In the genomic region with DNA sequence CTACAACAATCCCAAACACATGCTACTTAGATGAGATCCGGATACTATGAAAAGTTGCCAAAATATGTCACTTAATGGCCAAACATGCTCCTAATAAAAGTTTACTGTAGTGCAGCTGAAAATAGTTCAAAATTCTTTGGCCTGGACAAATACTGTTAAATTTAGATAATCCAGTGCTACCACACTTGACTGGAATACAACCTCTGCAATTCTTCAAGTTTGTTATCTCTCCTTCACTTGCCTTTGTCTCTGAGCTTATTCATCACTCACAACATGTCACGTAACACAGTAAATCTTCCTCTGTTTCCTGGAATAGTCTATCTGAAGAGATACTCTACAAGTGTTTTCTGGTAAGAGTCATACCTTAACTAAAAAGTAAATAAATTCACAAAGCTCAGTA, we compare ENCODE assay signal across 1 cellular context.
TF ChIP-seq lines count a peak whose summit lies in the region.

No MANE protein-coding gene starts in this region.

TF ChIP-seq in K562, 482 proteins besides CTCF, POLR2A, EP300 and RAD21 (continued from another document and continues in another):
- TF ChIP-seq, protein P1, sequence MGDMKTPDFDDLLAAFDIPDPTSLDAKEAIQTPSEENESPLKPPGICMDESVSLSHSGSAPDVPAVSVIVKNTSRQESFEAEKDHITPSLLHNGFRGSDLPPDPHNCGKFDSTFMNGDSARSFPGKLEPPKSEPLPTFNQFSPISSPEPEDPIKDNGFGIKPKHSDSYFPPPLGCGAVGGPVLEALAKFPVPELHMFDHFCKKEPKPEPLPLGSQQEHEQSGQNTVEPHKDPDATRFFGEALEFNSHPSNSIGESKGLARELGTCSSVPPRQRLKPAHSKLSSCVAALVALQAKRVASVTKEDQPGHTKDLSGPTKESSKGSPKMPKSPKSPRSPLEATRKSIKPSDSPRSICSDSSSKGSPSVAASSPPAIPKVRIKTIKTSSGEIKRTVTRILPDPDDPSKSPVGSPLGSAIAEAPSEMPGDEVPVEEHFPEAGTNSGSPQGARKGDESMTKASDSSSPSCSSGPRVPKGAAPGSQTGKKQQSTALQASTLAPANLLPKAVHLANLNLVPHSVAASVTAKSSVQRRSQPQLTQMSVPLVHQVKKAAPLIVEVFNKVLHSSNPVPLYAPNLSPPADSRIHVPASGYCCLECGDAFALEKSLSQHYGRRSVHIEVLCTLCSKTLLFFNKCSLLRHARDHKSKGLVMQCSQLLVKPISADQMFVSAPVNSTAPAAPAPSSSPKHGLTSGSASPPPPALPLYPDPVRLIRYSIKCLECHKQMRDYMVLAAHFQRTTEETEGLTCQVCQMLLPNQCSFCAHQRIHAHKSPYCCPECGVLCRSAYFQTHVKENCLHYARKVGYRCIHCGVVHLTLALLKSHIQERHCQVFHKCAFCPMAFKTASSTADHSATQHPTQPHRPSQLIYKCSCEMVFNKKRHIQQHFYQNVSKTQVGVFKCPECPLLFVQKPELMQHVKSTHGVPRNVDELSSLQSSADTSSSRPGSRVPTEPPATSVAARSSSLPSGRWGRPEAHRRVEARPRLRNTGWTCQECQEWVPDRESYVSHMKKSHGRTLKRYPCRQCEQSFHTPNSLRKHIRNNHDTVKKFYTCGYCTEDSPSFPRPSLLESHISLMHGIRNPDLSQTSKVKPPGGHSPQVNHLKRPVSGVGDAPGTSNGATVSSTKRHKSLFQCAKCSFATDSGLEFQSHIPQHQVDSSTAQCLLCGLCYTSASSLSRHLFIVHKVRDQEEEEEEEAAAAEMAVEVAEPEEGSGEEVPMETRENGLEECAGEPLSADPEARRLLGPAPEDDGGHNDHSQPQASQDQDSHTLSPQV (IDR thresholded peaks at IDR 0.05) = no peak
- TF ChIP-seq, protein P2, sequence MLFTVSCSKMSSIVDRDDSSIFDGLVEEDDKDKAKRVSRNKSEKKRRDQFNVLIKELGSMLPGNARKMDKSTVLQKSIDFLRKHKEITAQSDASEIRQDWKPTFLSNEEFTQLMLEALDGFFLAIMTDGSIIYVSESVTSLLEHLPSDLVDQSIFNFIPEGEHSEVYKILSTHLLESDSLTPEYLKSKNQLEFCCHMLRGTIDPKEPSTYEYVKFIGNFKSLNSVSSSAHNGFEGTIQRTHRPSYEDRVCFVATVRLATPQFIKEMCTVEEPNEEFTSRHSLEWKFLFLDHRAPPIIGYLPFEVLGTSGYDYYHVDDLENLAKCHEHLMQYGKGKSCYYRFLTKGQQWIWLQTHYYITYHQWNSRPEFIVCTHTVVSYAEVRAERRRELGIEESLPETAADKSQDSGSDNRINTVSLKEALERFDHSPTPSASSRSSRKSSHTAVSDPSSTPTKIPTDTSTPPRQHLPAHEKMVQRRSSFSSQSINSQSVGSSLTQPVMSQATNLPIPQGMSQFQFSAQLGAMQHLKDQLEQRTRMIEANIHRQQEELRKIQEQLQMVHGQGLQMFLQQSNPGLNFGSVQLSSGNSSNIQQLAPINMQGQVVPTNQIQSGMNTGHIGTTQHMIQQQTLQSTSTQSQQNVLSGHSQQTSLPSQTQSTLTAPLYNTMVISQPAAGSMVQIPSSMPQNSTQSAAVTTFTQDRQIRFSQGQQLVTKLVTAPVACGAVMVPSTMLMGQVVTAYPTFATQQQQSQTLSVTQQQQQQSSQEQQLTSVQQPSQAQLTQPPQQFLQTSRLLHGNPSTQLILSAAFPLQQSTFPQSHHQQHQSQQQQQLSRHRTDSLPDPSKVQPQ (CRISPR knock-in tag; IDR thresholded peaks at IDR 0.05; ENCODE audit: borderline replicate concordance) = no peak
- no peak for TF ChIP-seq ZNF384 (IDR thresholded peaks at IDR 0.05; ENCODE audit: low read depth, low read length)
- no peak for TF ChIP-seq CBFB (CRISPR knock-in tag; IDR thresholded peaks at IDR 0.05)
- no peak for TF ChIP-seq U2AF1 (optimal IDR thresholded peaks at IDR 0.05; ENCODE audit: low read depth, low read length)
- TF ChIP-seq OTX1 (CRISPR knock-in tag; IDR thresholded peaks at IDR 0.05) = no peak
- TF ChIP-seq, protein P3, sequence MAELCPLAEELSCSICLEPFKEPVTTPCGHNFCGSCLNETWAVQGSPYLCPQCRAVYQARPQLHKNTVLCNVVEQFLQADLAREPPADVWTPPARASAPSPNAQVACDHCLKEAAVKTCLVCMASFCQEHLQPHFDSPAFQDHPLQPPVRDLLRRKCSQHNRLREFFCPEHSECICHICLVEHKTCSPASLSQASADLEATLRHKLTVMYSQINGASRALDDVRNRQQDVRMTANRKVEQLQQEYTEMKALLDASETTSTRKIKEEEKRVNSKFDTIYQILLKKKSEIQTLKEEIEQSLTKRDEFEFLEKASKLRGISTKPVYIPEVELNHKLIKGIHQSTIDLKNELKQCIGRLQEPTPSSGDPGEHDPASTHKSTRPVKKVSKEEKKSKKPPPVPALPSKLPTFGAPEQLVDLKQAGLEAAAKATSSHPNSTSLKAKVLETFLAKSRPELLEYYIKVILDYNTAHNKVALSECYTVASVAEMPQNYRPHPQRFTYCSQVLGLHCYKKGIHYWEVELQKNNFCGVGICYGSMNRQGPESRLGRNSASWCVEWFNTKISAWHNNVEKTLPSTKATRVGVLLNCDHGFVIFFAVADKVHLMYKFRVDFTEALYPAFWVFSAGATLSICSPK (IDR thresholded peaks at IDR 0.05; ENCODE audit: borderline replicate concordance) = no peak
- no peak for TF ChIP-seq CHCHD3 (CRISPR knock-in tag; IDR thresholded peaks at IDR 0.05)
- TF ChIP-seq, protein P4, sequence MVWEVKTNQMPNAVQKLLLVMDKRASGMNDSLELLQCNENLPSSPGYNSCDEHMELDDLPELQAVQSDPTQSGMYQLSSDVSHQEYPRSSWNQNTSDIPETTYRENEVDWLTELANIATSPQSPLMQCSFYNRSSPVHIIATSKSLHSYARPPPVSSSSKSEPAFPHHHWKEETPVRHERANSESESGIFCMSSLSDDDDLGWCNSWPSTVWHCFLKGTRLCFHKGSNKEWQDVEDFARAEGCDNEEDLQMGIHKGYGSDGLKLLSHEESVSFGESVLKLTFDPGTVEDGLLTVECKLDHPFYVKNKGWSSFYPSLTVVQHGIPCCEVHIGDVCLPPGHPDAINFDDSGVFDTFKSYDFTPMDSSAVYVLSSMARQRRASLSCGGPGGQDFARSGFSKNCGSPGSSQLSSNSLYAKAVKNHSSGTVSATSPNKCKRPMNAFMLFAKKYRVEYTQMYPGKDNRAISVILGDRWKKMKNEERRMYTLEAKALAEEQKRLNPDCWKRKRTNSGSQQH (CRISPR knock-in tag; IDR thresholded peaks at IDR 0.05) = no peak
- no peak for TF ChIP-seq MED1 (CRISPR knock-in tag; IDR thresholded peaks at IDR 0.05; ENCODE audit: borderline replicate concordance)
- TF ChIP-seq, protein P5, sequence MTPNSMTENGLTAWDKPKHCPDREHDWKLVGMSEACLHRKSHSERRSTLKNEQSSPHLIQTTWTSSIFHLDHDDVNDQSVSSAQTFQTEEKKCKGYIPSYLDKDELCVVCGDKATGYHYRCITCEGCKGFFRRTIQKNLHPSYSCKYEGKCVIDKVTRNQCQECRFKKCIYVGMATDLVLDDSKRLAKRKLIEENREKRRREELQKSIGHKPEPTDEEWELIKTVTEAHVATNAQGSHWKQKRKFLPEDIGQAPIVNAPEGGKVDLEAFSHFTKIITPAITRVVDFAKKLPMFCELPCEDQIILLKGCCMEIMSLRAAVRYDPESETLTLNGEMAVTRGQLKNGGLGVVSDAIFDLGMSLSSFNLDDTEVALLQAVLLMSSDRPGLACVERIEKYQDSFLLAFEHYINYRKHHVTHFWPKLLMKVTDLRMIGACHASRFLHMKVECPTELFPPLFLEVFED (CRISPR knock-in tag; conservative IDR thresholded peaks at IDR 0.05) = no peak
- TF ChIP-seq SIRT6 (IDR thresholded peaks at IDR 0.05; ENCODE audit: low read depth, low read length) = no peak
- TF ChIP-seq, protein P6, sequence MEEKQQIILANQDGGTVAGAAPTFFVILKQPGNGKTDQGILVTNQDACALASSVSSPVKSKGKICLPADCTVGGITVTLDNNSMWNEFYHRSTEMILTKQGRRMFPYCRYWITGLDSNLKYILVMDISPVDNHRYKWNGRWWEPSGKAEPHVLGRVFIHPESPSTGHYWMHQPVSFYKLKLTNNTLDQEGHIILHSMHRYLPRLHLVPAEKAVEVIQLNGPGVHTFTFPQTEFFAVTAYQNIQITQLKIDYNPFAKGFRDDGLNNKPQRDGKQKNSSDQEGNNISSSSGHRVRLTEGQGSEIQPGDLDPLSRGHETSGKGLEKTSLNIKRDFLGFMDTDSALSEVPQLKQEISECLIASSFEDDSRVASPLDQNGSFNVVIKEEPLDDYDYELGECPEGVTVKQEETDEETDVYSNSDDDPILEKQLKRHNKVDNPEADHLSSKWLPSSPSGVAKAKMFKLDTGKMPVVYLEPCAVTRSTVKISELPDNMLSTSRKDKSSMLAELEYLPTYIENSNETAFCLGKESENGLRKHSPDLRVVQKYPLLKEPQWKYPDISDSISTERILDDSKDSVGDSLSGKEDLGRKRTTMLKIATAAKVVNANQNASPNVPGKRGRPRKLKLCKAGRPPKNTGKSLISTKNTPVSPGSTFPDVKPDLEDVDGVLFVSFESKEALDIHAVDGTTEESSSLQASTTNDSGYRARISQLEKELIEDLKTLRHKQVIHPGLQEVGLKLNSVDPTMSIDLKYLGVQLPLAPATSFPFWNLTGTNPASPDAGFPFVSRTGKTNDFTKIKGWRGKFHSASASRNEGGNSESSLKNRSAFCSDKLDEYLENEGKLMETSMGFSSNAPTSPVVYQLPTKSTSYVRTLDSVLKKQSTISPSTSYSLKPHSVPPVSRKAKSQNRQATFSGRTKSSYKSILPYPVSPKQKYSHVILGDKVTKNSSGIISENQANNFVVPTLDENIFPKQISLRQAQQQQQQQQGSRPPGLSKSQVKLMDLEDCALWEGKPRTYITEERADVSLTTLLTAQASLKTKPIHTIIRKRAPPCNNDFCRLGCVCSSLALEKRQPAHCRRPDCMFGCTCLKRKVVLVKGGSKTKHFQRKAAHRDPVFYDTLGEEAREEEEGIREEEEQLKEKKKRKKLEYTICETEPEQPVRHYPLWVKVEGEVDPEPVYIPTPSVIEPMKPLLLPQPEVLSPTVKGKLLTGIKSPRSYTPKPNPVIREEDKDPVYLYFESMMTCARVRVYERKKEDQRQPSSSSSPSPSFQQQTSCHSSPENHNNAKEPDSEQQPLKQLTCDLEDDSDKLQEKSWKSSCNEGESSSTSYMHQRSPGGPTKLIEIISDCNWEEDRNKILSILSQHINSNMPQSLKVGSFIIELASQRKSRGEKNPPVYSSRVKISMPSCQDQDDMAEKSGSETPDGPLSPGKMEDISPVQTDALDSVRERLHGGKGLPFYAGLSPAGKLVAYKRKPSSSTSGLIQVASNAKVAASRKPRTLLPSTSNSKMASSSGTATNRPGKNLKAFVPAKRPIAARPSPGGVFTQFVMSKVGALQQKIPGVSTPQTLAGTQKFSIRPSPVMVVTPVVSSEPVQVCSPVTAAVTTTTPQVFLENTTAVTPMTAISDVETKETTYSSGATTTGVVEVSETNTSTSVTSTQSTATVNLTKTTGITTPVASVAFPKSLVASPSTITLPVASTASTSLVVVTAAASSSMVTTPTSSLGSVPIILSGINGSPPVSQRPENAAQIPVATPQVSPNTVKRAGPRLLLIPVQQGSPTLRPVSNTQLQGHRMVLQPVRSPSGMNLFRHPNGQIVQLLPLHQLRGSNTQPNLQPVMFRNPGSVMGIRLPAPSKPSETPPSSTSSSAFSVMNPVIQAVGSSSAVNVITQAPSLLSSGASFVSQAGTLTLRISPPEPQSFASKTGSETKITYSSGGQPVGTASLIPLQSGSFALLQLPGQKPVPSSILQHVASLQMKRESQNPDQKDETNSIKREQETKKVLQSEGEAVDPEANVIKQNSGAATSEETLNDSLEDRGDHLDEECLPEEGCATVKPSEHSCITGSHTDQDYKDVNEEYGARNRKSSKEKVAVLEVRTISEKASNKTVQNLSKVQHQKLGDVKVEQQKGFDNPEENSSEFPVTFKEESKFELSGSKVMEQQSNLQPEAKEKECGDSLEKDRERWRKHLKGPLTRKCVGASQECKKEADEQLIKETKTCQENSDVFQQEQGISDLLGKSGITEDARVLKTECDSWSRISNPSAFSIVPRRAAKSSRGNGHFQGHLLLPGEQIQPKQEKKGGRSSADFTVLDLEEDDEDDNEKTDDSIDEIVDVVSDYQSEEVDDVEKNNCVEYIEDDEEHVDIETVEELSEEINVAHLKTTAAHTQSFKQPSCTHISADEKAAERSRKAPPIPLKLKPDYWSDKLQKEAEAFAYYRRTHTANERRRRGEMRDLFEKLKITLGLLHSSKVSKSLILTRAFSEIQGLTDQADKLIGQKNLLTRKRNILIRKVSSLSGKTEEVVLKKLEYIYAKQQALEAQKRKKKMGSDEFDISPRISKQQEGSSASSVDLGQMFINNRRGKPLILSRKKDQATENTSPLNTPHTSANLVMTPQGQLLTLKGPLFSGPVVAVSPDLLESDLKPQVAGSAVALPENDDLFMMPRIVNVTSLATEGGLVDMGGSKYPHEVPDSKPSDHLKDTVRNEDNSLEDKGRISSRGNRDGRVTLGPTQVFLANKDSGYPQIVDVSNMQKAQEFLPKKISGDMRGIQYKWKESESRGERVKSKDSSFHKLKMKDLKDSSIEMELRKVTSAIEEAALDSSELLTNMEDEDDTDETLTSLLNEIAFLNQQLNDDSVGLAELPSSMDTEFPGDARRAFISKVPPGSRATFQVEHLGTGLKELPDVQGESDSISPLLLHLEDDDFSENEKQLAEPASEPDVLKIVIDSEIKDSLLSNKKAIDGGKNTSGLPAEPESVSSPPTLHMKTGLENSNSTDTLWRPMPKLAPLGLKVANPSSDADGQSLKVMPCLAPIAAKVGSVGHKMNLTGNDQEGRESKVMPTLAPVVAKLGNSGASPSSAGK (IDR thresholded peaks at IDR 0.05) = no peak
- TF ChIP-seq PHTF2 (CRISPR knock-in tag; IDR thresholded peaks at IDR 0.05) = no peak
- no peak for TF ChIP-seq XRCC4 (IDR thresholded peaks at IDR 0.05; ENCODE audit: extremely low read depth, insufficient read depth, insufficient read length)
- no peak for TF ChIP-seq FOXA1 (IDR thresholded peaks at IDR 0.05; ENCODE audit: borderline replicate concordance)
- TF ChIP-seq ZNF764 (CRISPR knock-in tag; IDR thresholded peaks at IDR 0.05; ENCODE audit: low read depth) = no peak
- TF ChIP-seq, protein P7, sequence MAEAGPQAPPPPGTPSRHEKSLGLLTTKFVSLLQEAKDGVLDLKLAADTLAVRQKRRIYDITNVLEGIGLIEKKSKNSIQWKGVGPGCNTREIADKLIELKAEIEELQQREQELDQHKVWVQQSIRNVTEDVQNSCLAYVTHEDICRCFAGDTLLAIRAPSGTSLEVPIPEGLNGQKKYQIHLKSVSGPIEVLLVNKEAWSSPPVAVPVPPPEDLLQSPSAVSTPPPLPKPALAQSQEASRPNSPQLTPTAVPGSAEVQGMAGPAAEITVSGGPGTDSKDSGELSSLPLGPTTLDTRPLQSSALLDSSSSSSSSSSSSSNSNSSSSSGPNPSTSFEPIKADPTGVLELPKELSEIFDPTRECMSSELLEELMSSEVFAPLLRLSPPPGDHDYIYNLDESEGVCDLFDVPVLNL (CRISPR knock-in tag; IDR thresholded peaks at IDR 0.05; ENCODE audit: low read depth) = no peak
- TF ChIP-seq RBM25 (IDR thresholded peaks at IDR 0.05; ENCODE audit: low read depth, low read length, severe bottlenecking) = no peak
- no peak for TF ChIP-seq HIVEP1 (CRISPR knock-in tag; IDR thresholded peaks at IDR 0.05)
- TF ChIP-seq BRF1 (IDR thresholded peaks at IDR 0.05; ENCODE audit: borderline replicate concordance, extremely low read depth, insufficient read length) = no peak
- TF ChIP-seq, protein P8, sequence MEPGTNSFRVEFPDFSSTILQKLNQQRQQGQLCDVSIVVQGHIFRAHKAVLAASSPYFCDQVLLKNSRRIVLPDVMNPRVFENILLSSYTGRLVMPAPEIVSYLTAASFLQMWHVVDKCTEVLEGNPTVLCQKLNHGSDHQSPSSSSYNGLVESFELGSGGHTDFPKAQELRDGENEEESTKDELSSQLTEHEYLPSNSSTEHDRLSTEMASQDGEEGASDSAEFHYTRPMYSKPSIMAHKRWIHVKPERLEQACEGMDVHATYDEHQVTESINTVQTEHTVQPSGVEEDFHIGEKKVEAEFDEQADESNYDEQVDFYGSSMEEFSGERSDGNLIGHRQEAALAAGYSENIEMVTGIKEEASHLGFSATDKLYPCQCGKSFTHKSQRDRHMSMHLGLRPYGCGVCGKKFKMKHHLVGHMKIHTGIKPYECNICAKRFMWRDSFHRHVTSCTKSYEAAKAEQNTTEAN (CRISPR knock-in tag; IDR thresholded peaks at IDR 0.05) = no peak
- TF ChIP-seq ZBED1 (IDR thresholded peaks at IDR 0.05) = no peak
- no peak for TF ChIP-seq NR1H2 (CRISPR knock-in tag; IDR thresholded peaks at IDR 0.05)
- TF ChIP-seq MAZ (CRISPR knock-in tag; conservative IDR thresholded peaks at IDR 0.05 in 1 of 2, IDR thresholded peaks at IDR 0.05 in 1 of 2) = no peak
- no peak for TF ChIP-seq ADNP (tag; IDR thresholded peaks at IDR 0.05)
